1 cellular context compared by ENCODE assay signal in the genomic region with DNA sequence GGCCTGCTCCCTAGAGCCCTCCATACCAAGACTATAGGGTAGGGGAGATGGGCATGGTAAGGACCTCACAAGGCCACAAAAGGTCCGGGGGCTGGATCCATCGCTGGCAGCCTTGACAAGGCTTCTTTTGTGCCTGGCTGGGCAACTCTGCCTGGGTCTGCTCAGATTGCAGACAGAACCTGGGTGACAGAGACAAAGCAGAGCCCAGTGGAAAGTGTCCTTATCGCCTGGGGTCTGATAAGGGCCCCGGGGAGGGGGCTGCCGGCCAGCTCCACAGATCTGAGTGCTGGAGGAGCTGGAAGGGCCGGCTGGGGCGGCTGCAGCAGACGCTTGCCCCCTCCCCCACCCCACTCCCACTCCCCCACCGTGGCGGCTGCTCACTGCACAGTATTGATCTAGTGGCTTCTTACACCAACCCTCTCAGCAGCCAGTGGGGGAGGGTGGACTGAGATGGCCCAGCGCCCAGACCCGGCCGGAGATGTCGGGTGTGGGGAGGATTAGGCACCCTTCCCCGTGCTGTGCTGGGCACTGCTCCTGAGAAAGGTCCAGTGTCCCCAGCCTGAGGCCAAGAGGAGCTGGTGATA.
A peak's percentile ranks its signal among the peaks of the same experiment; 100 is the strongest.
TF ChIP-seq lines count a peak whose summit lies in the region.

No MANE protein-coding gene starts in this region.

TF ChIP-seq in HepG2, 621 proteins besides CTCF, POLR2A, EP300 and RAD21 (continues in another document):
- TF ChIP-seq MTA3 (CRISPR knock-in tag; IDR thresholded peaks at IDR 0.05) (no peak), CENPT (CRISPR knock-in tag; IDR thresholded peaks at IDR 0.05; ENCODE audit: low read depth) (no peak), HHEX (CRISPR knock-in tag; IDR thresholded peaks at IDR 0.05) (no peak), ZNF263 (CRISPR knock-in tag; IDR thresholded peaks at IDR 0.05) (0 out of 2 replicates have a peak, but pooled peaks have one; percentile 16), CC2D1A (CRISPR knock-in tag; IDR thresholded peaks at IDR 0.05) (no peak), ISX (CRISPR knock-in tag; conservative IDR thresholded peaks at IDR 0.05) (no peak), TOE1 (CRISPR knock-in tag; IDR thresholded peaks at IDR 0.05) (no peak), RFX5 (IDR thresholded peaks at IDR 0.05; ENCODE audit: low read depth, low read length) (no peak), ZNF253 (CRISPR knock-in tag; IDR thresholded peaks at IDR 0.05; ENCODE audit: borderline replicate concordance) (no peak), ARNT2 (CRISPR knock-in tag; IDR thresholded peaks at IDR 0.05; ENCODE audit: low read depth) (no peak), HDAC2 (CRISPR knock-in tag; IDR thresholded peaks at IDR 0.05) (0 out of 2 replicates have a peak, but pooled peaks have one; percentile 41), NONO (IDR thresholded peaks at IDR 0.05) (no peak), NONO (CRISPR knock-in tag; conservative IDR thresholded peaks at IDR 0.05) (no peak), ZSCAN25 (CRISPR knock-in tag; IDR thresholded peaks at IDR 0.05) (no peak), RBFOX2 (IDR thresholded peaks at IDR 0.05; ENCODE audit: low read depth, low read length) (no peak), PRPF4 (IDR thresholded peaks at IDR 0.05; ENCODE audit: low read depth, low read length, poor library complexity, severe bottlenecking) (no peak), MED1 (CRISPR knock-in tag; IDR thresholded peaks at IDR 0.05) (no peak), ERF (CRISPR knock-in tag; IDR thresholded peaks at IDR 0.05) (no peak), HNRNPH1 (optimal IDR thresholded peaks at IDR 0.05; ENCODE audit: low read depth, low read length) (no peak), SAP130 (CRISPR knock-in tag; IDR thresholded peaks at IDR 0.05; ENCODE audit: low read depth) (0 out of 2 replicates have a peak, but pooled peaks have one; percentile 1), ZNF331 (CRISPR knock-in tag; IDR thresholded peaks at IDR 0.05) (0 out of 2 replicates have a peak, but pooled peaks have one; percentile 5), NFKB2 (CRISPR knock-in tag; IDR thresholded peaks at IDR 0.05; ENCODE audit: borderline replicate concordance) (0 out of 2 replicates have a peak, but pooled peaks have one; percentile 14), ZNF878 (CRISPR knock-in tag; IDR thresholded peaks at IDR 0.05) (no peak), ADNP (CRISPR knock-in tag; IDR thresholded peaks at IDR 0.05) (no peak), ZNF143 (CRISPR knock-in tag; IDR thresholded peaks at IDR 0.05) (no peak), REL (CRISPR knock-in tag; conservative IDR thresholded peaks at IDR 0.05) (no peak), ZFP41 (CRISPR knock-in tag; IDR thresholded peaks at IDR 0.05; ENCODE audit: borderline replicate concordance) (no peak), ZMYM4 (CRISPR knock-in tag; IDR thresholded peaks at IDR 0.05) (peak; percentile 17; the same call in 1 of the 2 replicates), ZKSCAN1 (IDR thresholded peaks at IDR 0.05; ENCODE audit: low read length) (no peak), ZBTB7B (CRISPR knock-in tag; IDR thresholded peaks at IDR 0.05) (no peak), MAF1 (CRISPR knock-in tag; IDR thresholded peaks at IDR 0.05; ENCODE audit: borderline replicate concordance) (no peak), ZNF367 (CRISPR knock-in tag; IDR thresholded peaks at IDR 0.05; ENCODE audit: borderline replicate concordance) (no peak), ZC3H4 (CRISPR knock-in tag; IDR thresholded peaks at IDR 0.05; ENCODE audit: borderline replicate concordance) (no peak), ZNF468 (CRISPR knock-in tag; IDR thresholded peaks at IDR 0.05) (no peak), ZNF766 (CRISPR knock-in tag; IDR thresholded peaks at IDR 0.05; ENCODE audit: borderline replicate concordance) (0 out of 2 replicates have a peak, but pooled peaks have one; percentile 26), NFYC (CRISPR knock-in tag; IDR thresholded peaks at IDR 0.05) (no peak)
- TF ChIP-seq, protein P1, sequence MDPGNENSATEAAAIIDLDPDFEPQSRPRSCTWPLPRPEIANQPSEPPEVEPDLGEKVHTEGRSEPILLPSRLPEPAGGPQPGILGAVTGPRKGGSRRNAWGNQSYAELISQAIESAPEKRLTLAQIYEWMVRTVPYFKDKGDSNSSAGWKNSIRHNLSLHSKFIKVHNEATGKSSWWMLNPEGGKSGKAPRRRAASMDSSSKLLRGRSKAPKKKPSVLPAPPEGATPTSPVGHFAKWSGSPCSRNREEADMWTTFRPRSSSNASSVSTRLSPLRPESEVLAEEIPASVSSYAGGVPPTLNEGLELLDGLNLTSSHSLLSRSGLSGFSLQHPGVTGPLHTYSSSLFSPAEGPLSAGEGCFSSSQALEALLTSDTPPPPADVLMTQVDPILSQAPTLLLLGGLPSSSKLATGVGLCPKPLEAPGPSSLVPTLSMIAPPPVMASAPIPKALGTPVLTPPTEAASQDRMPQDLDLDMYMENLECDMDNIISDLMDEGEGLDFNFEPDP (CRISPR knock-in tag; conservative IDR thresholded peaks at IDR 0.05): no peak
- TF ChIP-seq, protein P2, sequence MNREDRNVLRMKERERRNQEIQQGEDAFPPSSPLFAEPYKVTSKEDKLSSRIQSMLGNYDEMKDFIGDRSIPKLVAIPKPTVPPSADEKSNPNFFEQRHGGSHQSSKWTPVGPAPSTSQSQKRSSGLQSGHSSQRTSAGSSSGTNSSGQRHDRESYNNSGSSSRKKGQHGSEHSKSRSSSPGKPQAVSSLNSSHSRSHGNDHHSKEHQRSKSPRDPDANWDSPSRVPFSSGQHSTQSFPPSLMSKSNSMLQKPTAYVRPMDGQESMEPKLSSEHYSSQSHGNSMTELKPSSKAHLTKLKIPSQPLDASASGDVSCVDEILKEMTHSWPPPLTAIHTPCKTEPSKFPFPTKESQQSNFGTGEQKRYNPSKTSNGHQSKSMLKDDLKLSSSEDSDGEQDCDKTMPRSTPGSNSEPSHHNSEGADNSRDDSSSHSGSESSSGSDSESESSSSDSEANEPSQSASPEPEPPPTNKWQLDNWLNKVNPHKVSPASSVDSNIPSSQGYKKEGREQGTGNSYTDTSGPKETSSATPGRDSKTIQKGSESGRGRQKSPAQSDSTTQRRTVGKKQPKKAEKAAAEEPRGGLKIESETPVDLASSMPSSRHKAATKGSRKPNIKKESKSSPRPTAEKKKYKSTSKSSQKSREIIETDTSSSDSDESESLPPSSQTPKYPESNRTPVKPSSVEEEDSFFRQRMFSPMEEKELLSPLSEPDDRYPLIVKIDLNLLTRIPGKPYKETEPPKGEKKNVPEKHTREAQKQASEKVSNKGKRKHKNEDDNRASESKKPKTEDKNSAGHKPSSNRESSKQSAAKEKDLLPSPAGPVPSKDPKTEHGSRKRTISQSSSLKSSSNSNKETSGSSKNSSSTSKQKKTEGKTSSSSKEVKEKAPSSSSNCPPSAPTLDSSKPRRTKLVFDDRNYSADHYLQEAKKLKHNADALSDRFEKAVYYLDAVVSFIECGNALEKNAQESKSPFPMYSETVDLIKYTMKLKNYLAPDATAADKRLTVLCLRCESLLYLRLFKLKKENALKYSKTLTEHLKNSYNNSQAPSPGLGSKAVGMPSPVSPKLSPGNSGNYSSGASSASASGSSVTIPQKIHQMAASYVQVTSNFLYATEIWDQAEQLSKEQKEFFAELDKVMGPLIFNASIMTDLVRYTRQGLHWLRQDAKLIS (CRISPR knock-in tag; IDR thresholded peaks at IDR 0.05): no peak
- TF ChIP-seq, protein P3, sequence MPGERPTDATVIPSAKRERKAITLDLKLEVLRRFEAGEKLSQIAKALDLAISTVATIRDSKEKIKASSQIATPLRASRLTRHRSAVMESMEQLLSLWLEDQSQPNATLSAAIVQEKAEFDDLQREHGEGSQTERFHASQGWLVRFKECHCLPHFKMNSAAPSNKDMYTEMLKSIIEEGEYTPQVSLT (CRISPR knock-in tag; IDR thresholded peaks at IDR 0.05; ENCODE audit: borderline replicate concordance, low read depth): no peak
- TF ChIP-seq, protein P4, sequence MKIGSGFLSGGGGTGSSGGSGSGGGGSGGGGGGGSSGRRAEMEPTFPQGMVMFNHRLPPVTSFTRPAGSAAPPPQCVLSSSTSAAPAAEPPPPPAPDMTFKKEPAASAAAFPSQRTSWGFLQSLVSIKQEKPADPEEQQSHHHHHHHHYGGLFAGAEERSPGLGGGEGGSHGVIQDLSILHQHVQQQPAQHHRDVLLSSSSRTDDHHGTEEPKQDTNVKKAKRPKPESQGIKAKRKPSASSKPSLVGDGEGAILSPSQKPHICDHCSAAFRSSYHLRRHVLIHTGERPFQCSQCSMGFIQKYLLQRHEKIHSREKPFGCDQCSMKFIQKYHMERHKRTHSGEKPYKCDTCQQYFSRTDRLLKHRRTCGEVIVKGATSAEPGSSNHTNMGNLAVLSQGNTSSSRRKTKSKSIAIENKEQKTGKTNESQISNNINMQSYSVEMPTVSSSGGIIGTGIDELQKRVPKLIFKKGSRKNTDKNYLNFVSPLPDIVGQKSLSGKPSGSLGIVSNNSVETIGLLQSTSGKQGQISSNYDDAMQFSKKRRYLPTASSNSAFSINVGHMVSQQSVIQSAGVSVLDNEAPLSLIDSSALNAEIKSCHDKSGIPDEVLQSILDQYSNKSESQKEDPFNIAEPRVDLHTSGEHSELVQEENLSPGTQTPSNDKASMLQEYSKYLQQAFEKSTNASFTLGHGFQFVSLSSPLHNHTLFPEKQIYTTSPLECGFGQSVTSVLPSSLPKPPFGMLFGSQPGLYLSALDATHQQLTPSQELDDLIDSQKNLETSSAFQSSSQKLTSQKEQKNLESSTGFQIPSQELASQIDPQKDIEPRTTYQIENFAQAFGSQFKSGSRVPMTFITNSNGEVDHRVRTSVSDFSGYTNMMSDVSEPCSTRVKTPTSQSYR (CRISPR knock-in tag; IDR thresholded peaks at IDR 0.05; ENCODE audit: borderline replicate concordance): peak; percentile 89
- TF ChIP-seq, protein P5, sequence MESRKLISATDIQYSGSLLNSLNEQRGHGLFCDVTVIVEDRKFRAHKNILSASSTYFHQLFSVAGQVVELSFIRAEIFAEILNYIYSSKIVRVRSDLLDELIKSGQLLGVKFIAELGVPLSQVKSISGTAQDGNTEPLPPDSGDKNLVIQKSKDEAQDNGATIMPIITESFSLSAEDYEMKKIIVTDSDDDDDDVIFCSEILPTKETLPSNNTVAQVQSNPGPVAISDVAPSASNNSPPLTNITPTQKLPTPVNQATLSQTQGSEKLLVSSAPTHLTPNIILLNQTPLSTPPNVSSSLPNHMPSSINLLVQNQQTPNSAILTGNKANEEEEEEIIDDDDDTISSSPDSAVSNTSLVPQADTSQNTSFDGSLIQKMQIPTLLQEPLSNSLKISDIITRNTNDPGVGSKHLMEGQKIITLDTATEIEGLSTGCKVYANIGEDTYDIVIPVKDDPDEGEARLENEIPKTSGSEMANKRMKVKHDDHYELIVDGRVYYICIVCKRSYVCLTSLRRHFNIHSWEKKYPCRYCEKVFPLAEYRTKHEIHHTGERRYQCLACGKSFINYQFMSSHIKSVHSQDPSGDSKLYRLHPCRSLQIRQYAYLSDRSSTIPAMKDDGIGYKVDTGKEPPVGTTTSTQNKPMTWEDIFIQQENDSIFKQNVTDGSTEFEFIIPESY (CRISPR knock-in tag; IDR thresholded peaks at IDR 0.05): peak; percentile 91
- TF ChIP-seq, protein P6, sequence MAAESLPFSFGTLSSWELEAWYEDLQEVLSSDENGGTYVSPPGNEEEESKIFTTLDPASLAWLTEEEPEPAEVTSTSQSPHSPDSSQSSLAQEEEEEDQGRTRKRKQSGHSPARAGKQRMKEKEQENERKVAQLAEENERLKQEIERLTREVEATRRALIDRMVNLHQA (CRISPR knock-in tag; IDR thresholded peaks at IDR 0.05): no peak
- TF ChIP-seq, protein P7, sequence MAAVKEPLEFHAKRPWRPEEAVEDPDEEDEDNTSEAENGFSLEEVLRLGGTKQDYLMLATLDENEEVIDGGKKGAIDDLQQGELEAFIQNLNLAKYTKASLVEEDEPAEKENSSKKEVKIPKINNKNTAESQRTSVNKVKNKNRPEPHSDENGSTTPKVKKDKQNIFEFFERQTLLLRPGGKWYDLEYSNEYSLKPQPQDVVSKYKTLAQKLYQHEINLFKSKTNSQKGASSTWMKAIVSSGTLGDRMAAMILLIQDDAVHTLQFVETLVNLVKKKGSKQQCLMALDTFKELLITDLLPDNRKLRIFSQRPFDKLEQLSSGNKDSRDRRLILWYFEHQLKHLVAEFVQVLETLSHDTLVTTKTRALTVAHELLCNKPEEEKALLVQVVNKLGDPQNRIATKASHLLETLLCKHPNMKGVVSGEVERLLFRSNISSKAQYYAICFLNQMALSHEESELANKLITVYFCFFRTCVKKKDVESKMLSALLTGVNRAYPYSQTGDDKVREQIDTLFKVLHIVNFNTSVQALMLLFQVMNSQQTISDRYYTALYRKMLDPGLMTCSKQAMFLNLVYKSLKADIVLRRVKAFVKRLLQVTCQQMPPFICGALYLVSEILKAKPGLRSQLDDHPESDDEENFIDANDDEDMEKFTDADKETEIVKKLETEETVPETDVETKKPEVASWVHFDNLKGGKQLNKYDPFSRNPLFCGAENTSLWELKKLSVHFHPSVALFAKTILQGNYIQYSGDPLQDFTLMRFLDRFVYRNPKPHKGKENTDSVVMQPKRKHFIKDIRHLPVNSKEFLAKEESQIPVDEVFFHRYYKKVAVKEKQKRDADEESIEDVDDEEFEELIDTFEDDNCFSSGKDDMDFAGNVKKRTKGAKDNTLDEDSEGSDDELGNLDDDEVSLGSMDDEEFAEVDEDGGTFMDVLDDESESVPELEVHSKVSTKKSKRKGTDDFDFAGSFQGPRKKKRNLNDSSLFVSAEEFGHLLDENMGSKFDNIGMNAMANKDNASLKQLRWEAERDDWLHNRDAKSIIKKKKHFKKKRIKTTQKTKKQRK (IDR thresholded peaks at IDR 0.05; ENCODE audit: low read length): no peak
- TF ChIP-seq, protein P8, sequence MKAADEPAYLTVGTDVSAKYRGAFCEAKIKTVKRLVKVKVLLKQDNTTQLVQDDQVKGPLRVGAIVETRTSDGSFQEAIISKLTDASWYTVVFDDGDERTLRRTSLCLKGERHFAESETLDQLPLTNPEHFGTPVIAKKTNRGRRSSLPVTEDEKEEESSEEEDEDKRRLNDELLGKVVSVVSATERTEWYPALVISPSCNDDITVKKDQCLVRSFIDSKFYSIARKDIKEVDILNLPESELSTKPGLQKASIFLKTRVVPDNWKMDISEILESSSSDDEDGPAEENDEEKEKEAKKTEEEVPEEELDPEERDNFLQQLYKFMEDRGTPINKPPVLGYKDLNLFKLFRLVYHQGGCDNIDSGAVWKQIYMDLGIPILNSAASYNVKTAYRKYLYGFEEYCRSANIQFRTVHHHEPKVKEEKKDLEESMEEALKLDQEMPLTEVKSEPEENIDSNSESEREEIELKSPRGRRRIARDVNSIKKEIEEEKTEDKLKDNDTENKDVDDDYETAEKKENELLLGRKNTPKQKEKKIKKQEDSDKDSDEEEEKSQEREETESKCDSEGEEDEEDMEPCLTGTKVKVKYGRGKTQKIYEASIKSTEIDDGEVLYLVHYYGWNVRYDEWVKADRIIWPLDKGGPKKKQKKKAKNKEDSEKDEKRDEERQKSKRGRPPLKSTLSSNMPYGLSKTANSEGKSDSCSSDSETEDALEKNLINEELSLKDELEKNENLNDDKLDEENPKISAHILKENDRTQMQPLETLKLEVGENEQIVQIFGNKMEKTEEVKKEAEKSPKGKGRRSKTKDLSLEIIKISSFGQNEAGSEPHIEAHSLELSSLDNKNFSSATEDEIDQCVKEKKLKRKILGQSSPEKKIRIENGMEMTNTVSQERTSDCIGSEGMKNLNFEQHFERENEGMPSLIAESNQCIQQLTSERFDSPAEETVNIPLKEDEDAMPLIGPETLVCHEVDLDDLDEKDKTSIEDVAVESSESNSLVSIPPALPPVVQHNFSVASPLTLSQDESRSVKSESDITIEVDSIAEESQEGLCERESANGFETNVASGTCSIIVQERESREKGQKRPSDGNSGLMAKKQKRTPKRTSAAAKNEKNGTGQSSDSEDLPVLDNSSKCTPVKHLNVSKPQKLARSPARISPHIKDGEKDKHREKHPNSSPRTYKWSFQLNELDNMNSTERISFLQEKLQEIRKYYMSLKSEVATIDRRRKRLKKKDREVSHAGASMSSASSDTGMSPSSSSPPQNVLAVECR (CRISPR knock-in tag; IDR thresholded peaks at IDR 0.05; ENCODE audit: borderline replicate concordance): peak; percentile 3; the same call in 1 of the 2 replicates
